ENCODE assay signal across 19 cellular contexts in the genomic region with DNA sequence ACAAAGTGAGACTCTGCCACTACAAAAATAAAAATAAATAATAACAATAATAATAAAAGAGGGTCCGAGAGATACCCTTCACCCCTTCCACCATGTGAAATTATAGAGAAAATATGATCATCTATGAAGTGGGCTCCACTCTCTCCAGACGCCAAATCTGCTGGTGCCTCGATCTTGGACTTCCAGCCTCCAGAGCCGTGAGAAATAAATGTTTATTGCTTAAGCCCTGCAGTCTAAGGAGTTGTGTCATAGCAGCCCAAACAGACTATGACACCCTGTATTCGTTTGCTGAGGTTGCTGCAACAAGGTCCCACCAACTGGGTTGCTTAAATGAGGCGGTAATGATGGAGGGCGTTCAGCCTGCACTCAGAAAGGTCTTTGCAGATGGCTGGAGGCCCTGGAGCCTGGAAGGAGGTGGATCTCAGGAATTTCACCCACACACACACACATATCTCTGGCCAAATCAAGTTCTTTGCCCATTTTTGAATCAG. TPM values are rescaled to one million over a fixed set of nuclear protein-coding genes. Genes with fewer than 3 reads are reported as not detected.
DNase-seq lines count a peak whose midpoint lies in the region; ATAC-seq, FAIRE-seq and TF ChIP-seq lines count a peak whose summit lies in the region.
"Had no signal": no experiment of that assay in that cellular context is flagged by ENCODE, and none has a peak within 500 bp of the region (broad histone marks: within the 10 kb centered on the region; RNA-seq: fewer than 3 reads in every experiment).

No MANE protein-coding gene starts in this region.

- no peaks in the 10 kb centered on the region for H3K36me3 Mint-ChIP-seq in activated naive CD4-positive, alpha-beta T cell treated with anti-CD3 and anti-CD28 coated beads for 36 hours (ENCODE audit: low read depth)
- H3K36me3 Mint-ChIP-seq in activated naive CD4-positive, alpha-beta T cell treated with anti-CD3 and anti-CD28 coated beads, Interleukin-2, amount 50 U/mL, for 72 hours = no peaks in the 10 kb centered on the region
- no peaks in the 10 kb centered on the region for H3K36me3 Mint-ChIP-seq in WTC11
- no peaks in the 10 kb centered on the region for H3K36me3 Mint-ChIP-seq in CD4-positive, alpha-beta T cell (ENCODE audit: low read depth)
- H3K36me3 Mint-ChIP-seq: CD8-positive, alpha-beta memory T cell had no signal

- H3K27me3 ChIP-seq in mesendoderm (ENCODE audit: insufficient read depth, low read length, poor library complexity) = no peaks in the 10 kb centered on the region
- H3K27me3 ChIP-seq in CD4-positive, alpha-beta T cell (ENCODE audit: control insufficient read depth, insufficient read depth, low read length) = no peaks in the 10 kb centered on the region
- H3K27me3 ChIP-seq: BLaER1, SJSA1 had no signal

- no peaks in the 10 kb centered on the region for H3K79me2 ChIP-seq in mesendoderm (ENCODE audit: control insufficient read depth, insufficient read depth, low read length)

- no peak overlapping the region for H3K4ac ChIP-seq in mesendoderm (ENCODE audit: low read depth, low read length)

- CTCF ChIA-PET in activated naive CD4-positive, alpha-beta T cell treated with anti-CD3 and anti-CD28 coated beads for 36 hours (lab: Charles Lee) = no interaction called here
- CTCF ChIA-PET in WTC11 (lab: Charles Lee) = interaction anchor here (2.6 kb wide), 1 partner anchor 74 kb away, joined by 12 read pairs; no protein-coding TSS in a partner anchor
- CTCF ChIA-PET in CD4-positive, alpha-beta T cell (lab: Charles Lee) = no interaction called here

- H3K18ac ChIP-seq in mesendoderm (ENCODE audit: low read length) = no peak overlapping the region

- peak overlapping the region; percentile 40 for H2BK5ac ChIP-seq in mesendoderm (ENCODE audit: low read length)

- H3K9me3 ChIP-seq in CD4-positive, alpha-beta T cell (ENCODE audit: control insufficient read depth, low read length) = no peaks in the 10 kb centered on the region
- H3K9me3 ChIP-seq: BLaER1, SJSA1 had no signal

- no peak overlapping the region for H3K9ac ChIP-seq in mesendoderm (ENCODE audit: low read length)
- H3K9ac ChIP-seq: BLaER1 had no signal

- H3K27ac ChIP-seq in mesendoderm (ENCODE audit: low read depth, low read length) = no peak overlapping the region
- no peak overlapping the region for H3K27ac ChIP-seq in CD4-positive, alpha-beta T cell (ENCODE audit: low read depth, low read length)
- H3K27ac ChIP-seq: BLaER1, SJSA1 had no signal

- H3K4me3 Mint-ChIP-seq in activated naive CD4-positive, alpha-beta T cell treated with anti-CD3 and anti-CD28 coated beads for 36 hours = no peak overlapping the region
- H3K4me3 Mint-ChIP-seq in WTC11 = no peak overlapping the region
- no peak overlapping the region for H3K4me3 Mint-ChIP-seq in CD4-positive, alpha-beta T cell
- H3K4me3 Mint-ChIP-seq: CD8-positive, alpha-beta memory T cell; HFFc6 had no signal

- H3K27me3 Mint-ChIP-seq in activated naive CD4-positive, alpha-beta T cell treated with anti-CD3 and anti-CD28 coated beads for 36 hours (ENCODE audit: low read depth) = no peaks in the 10 kb centered on the region
- peaks cover 3% of the 10 kb centered on the region for H3K27me3 Mint-ChIP-seq in WTC11 (ENCODE audit: low read depth)
- H3K27me3 Mint-ChIP-seq in CD4-positive, alpha-beta T cell = peaks cover under 1% of the 10 kb centered on the region

- intact Hi-C loops in activated naive CD4-positive, alpha-beta T cell treated with anti-CD3 and anti-CD28 coated beads for 36 hours (cut with micrococcal nuclease) = no loop called here
- intact Hi-C loops in CD4-positive, alpha-beta T cell (cut with DNase I, micrococcal nuclease) = no loop called here

- no peak for ATAC-seq in activated naive CD4-positive, alpha-beta T cell treated with anti-CD3 and anti-CD28 coated beads, Interleukin-2, amount 50 U/mL, for 72 hours
- ATAC-seq in WTC11 = no peak
- no peak for ATAC-seq in CD4-positive, alpha-beta T cell (ENCODE audit: poor library complexity)

- no peaks in the 10 kb centered on the region for H3K9me3 Mint-ChIP-seq in activated naive CD4-positive, alpha-beta T cell treated with anti-CD3 and anti-CD28 coated beads for 36 hours
- no peaks in the 10 kb centered on the region for H3K9me3 Mint-ChIP-seq in activated naive CD4-positive, alpha-beta T cell treated with anti-CD3 and anti-CD28 coated beads, Interleukin-2, amount 50 U/mL, for 72 hours
- H3K9me3 Mint-ChIP-seq in WTC11 = no peaks in the 10 kb centered on the region
- no peaks in the 10 kb centered on the region for H3K9me3 Mint-ChIP-seq in CD4-positive, alpha-beta T cell
- H3K9me3 Mint-ChIP-seq: CD8-positive, alpha-beta memory T cell; HFFc6 had no signal

- H3K56ac ChIP-seq in mesendoderm (ENCODE audit: low read length) = no peak overlapping the region

- no peak overlapping the region for H4K5ac ChIP-seq in mesendoderm (ENCODE audit: low read length)

- H3K36me3 ChIP-seq in mesendoderm (ENCODE audit: control insufficient read depth, insufficient read depth, low read length) = no peaks in the 10 kb centered on the region
- H3K36me3 ChIP-seq: BLaER1, SJSA1 had no signal

- H3K27ac Mint-ChIP-seq in activated naive CD4-positive, alpha-beta T cell treated with anti-CD3 and anti-CD28 coated beads for 36 hours = no peak overlapping the region
- no peak overlapping the region for H3K27ac Mint-ChIP-seq in activated naive CD4-positive, alpha-beta T cell treated with anti-CD3 and anti-CD28 coated beads, Interleukin-2, amount 50 U/mL, for 72 hours
- peak overlapping the region; percentile 29; the same call in 1 of the 2 replicates for H3K27ac Mint-ChIP-seq in WTC11
- no peak overlapping the region for H3K27ac Mint-ChIP-seq in CD4-positive, alpha-beta T cell
- H3K27ac Mint-ChIP-seq: CD8-positive, alpha-beta memory T cell; HFFc6 had no signal

- FAIRE-seq in urothelium cell line (lab: Jason Lieb, UNC) = peak; percentile 56
- FAIRE-seq: A204.1, H54 had no signal

- no peak overlapping the region for H3K4me3 ChIP-seq in mesendoderm (ENCODE audit: low read length)
- H3K4me3 ChIP-seq: BLaER1, SJSA1 had no signal

- H2AK5ac ChIP-seq in mesendoderm (ENCODE audit: low read length) = no peak overlapping the region

- DNase-seq in activated naive CD4-positive, alpha-beta T cell treated with anti-CD3 and anti-CD28 coated beads for 36 hours = peak; percentile 0
- DNase-seq in activated naive CD4-positive, alpha-beta T cell treated with anti-CD3 and anti-CD28 coated beads, Interleukin-2, amount 50 U/mL, for 72 hours (ENCODE audit: low spot score in 2 of 2) = no peak
- DNase-seq in WTC11 (ENCODE audit: low spot score) (no peak), mesendoderm (no peak), urothelium cell line (ENCODE audit: low spot score) (no peak), NCI-H1105 (lab: John Stamatoyannopoulos, UW) (no peak), ureter (ENCODE audit: low spot score) (no peak)
- DNase-seq in CD4-positive, alpha-beta T cell = no peak
- DNase-seq: CD8-positive, alpha-beta memory T cell; DMS79; HFFc6; NCI-H187; NCI-H345; NCI-H524 treated with DMSO at 0.1 percent for 48 hours had no signal

- H4K8ac ChIP-seq in mesendoderm (ENCODE audit: low read depth, low read length) = no peak overlapping the region

- no peak overlapping the region for H3K4me2 ChIP-seq in mesendoderm (ENCODE audit: low read length)
- H3K4me2 ChIP-seq: BLaER1 had no signal

- no peaks in the 10 kb centered on the region for H3K4me1 Mint-ChIP-seq in activated naive CD4-positive, alpha-beta T cell treated with anti-CD3 and anti-CD28 coated beads for 36 hours (ENCODE audit: low read depth)
- H3K4me1 Mint-ChIP-seq in WTC11 = peaks cover 40% of the 10 kb centered on the region
- no peaks in the 10 kb centered on the region for H3K4me1 Mint-ChIP-seq in CD4-positive, alpha-beta T cell (ENCODE audit: low read depth)
- H3K4me1 Mint-ChIP-seq: CD8-positive, alpha-beta memory T cell had no signal

- TF ChIP-seq CTCF in WTC11 (IDR thresholded peaks at IDR 0.05) = no peak
- TF ChIP-seq CTCF in CD4-positive, alpha-beta T cell (IDR thresholded peaks at IDR 0.05) = no peak

- WGBS in mesendoderm (ENCODE audit: extremely low coverage, insufficient coverage, low lambda C conversion rate) = no CpG with 5 or more reads among the region's 7 CpGs

- POLR2A ChIA-PET in WTC11 (lab: Charles Lee) = no interaction called here
- POLR2A ChIA-PET in CD4-positive, alpha-beta T cell (lab: Charles Lee) = no interaction called here

- no peaks in the 10 kb centered on the region for H3K79me1 ChIP-seq in mesendoderm (ENCODE audit: low read length)

- no peak overlapping the region for H3K23ac ChIP-seq in mesendoderm (ENCODE audit: low read length)

- H2BK15ac ChIP-seq in mesendoderm (replicated peaks; ENCODE audit: low read depth) = no peak overlapping the region

- peaks cover 14% of the 10 kb centered on the region for H3K4me1 ChIP-seq in mesendoderm (ENCODE audit: control insufficient read depth, low read depth, low read length)
- H3K4me1 ChIP-seq: SJSA1 had no signal

- H2BK120ac ChIP-seq in mesendoderm (ENCODE audit: low read depth, low read length) = no peak overlapping the region

RNA-seq across cellular contexts. Expression of gene SEPTIN5, which starts 7.6 kb away (rescaled TPM):
- total RNA-seq in activated naive CD4-positive, alpha-beta T cell treated with anti-CD3 and anti-CD28 coated beads for 36 hours = under 1 TPM; 0.47 to 0.81 TPM
- total RNA-seq in activated naive CD4-positive, alpha-beta T cell treated with anti-CD3 and anti-CD28 coated beads, Interleukin-2, amount 50 U/mL, for 72 hours = 1 to 10 TPM in 1 of 2 donors, under 1 TPM in 1; 0.41 to 1.2 TPM
- 12.6 to 22.4 TPM (median 15.2 TPM) in 3 replicates for total RNA-seq in WTC11 (2021)
- polyA plus RNA-seq in mesendoderm (2013, experiment 1 of 2) = 6.2 TPM
- polyA plus RNA-seq in mesendoderm (2013, experiment 2 of 2) = 5.7 TPM
- total RNA-seq in ureter = 26.7 TPM
- under 1 TPM; 0.71 to 0.75 TPM for total RNA-seq in CD4-positive, alpha-beta T cell
- total RNA-seq: HT-29 had no signal
- polyA plus RNA-seq: CD8-positive, alpha-beta memory T cell had no signal

RNA-seq across cellular contexts. Expression of gene GP1BB, which starts 16.6 kb away (rescaled TPM):
- total RNA-seq in activated naive CD4-positive, alpha-beta T cell treated with anti-CD3 and anti-CD28 coated beads for 36 hours = not detected
- total RNA-seq in activated naive CD4-positive, alpha-beta T cell treated with anti-CD3 and anti-CD28 coated beads, Interleukin-2, amount 50 U/mL, for 72 hours = not detected
- total RNA-seq in WTC11 (2021) (1.4 to 4.3 TPM (median 3.3 TPM) in 3 replicates), ureter (2.1 TPM)
- 0.52 TPM for polyA plus RNA-seq in mesendoderm (2013, experiment 1 of 2)
- polyA plus RNA-seq in mesendoderm (2013, experiment 2 of 2) = 0.45 TPM
- total RNA-seq in CD4-positive, alpha-beta T cell = under 1 TPM in 1 of 2 experiments, not detected in 1; 0.22 TPM
- total RNA-seq: CD8-positive, alpha-beta memory T cell; HT-29 had no signal
- polyA plus RNA-seq: CD8-positive, alpha-beta memory T cell had no signal

RNA-seq across cellular contexts. Expression of gene TBX1, which starts 53.9 kb away (rescaled TPM):
- not detected for total RNA-seq in activated naive CD4-positive, alpha-beta T cell treated with anti-CD3 and anti-CD28 coated beads for 36 hours
- total RNA-seq in activated naive CD4-positive, alpha-beta T cell treated with anti-CD3 and anti-CD28 coated beads, Interleukin-2, amount 50 U/mL, for 72 hours = not detected
- total RNA-seq in WTC11 (2021) (7.9 to 12.8 TPM (median 9.3 TPM) in 3 replicates), ureter (13.0 TPM)
- 0.03 TPM for polyA plus RNA-seq in mesendoderm (2013, experiment 1 of 2)
- polyA plus RNA-seq in mesendoderm (2013, experiment 2 of 2) = 0.10 TPM
- not detected for total RNA-seq in CD4-positive, alpha-beta T cell
- total RNA-seq: CD8-positive, alpha-beta memory T cell; HT-29 had no signal
- polyA plus RNA-seq: CD8-positive, alpha-beta memory T cell had no signal
